ENCODE assay signal across 8 cellular contexts in genomic region chrX:120559799-120560198, GRCh38. TPM values are rescaled to one million over a fixed set of nuclear protein-coding genes. Genes with fewer than 3 reads are reported as not detected.
DNase-seq lines count a peak whose midpoint lies in the region; ATAC-seq and TF ChIP-seq lines count a peak whose summit lies in the region.

No MANE protein-coding gene starts in this region.

- intact Hi-C loops in naive thymus-derived CD4-positive, alpha-beta T cell (cut with micrococcal nuclease): loop anchor here (1.0 to 5.0 kb wide), 7 partner anchors 45 to 307 kb away; partner anchors contain the start of genes ZBTB33 (in 2 of the 2) and MCTS1 (in 1 of the 2)

- no peak for TF ChIP-seq CTCF in GM10248 (IDR thresholded peaks at IDR 0.05; ENCODE audit: control extremely low read depth, extremely low read depth, low read depth, missing control alignments)

- H3K27me3 ChIP-seq in naive thymus-derived CD4-positive, alpha-beta T cell (ENCODE audit: control insufficient read depth in 2 of 2, insufficient read depth in 2 of 2, low read length in 2 of 2): no peaks in the 10 kb centered on the region

- H3K36me3 ChIP-seq in naive thymus-derived CD4-positive, alpha-beta T cell (ENCODE audit: control insufficient read depth in 2 of 3, insufficient read depth in 3 of 3, low read length in 3 of 3): peaks cover 0 to 4% (median 0%) of the 10 kb centered on the region in 3 experiments

- CTCF ChIA-PET in naive thymus-derived CD4-positive, alpha-beta T cell (lab: Charles Lee): no interaction called here
- CTCF ChIA-PET in GM10248 (lab: Yijun Ruan, JAX): no interaction called here

- POLR2A ChIA-PET in naive thymus-derived CD4-positive, alpha-beta T cell (lab: Charles Lee): interaction anchor here (0.8 to 5.5 kb wide), 5 partner anchors 14 to 136 kb away, joined by 4 to 111 read pairs (median 14); partner anchors contain the start of genes C1GALT1C1 and MCTS1
- POLR2A ChIA-PET in GM10248 (lab: Yijun Ruan, JAX): interaction anchor here (0.9 kb wide), 1 partner anchor 74 kb away, joined by 3 read pairs; no protein-coding TSS in a partner anchor

- peak overlapping the region; percentile 87 for H3K4me3 ChIP-seq in naive thymus-derived CD4-positive, alpha-beta T cell (ENCODE audit: low read length)

- H3K4me1 ChIP-seq in naive thymus-derived CD4-positive, alpha-beta T cell (ENCODE audit: control insufficient read depth in 2 of 2, insufficient read depth in 2 of 2, low read length in 2 of 2): peaks cover 0 to 3% of the 10 kb centered on the region in 2 donors

- H3K4me3 Mint-ChIP-seq in naive thymus-derived CD4-positive, alpha-beta T cell: peak overlapping the region; percentile 87 to 99 (median 98)

- H3K4me1 Mint-ChIP-seq in naive thymus-derived CD4-positive, alpha-beta T cell: peaks cover 6 to 38% (median 30%) of the 10 kb centered on the region in 7 donors

- no peaks in the 10 kb centered on the region for H3K27me3 Mint-ChIP-seq in naive thymus-derived CD4-positive, alpha-beta T cell

- DNase-seq in NCI-H524 (lab: John Stamatoyannopoulos, UW): peak; percentile 10 to 67
- no peak for DNase-seq in NCI-H524 treated with DMSO at 0.1 percent for 48 hours (lab: John Stamatoyannopoulos, UW)
- DNase-seq in NCI-H774 (lab: John Stamatoyannopoulos, UW): peak; percentile 11
- peak; percentile 33 for DNase-seq in cerebellar cortex (ENCODE audit: low spot score)
- peak in 1 of 9 donors; percentile 3 for DNase-seq in naive thymus-derived CD4-positive, alpha-beta T cell
- DNase-seq in NCI-H128 (lab: John Stamatoyannopoulos, UW; ENCODE audit: unreplicated experiment): no peak
- no peak for DNase-seq in GM10248 (ENCODE audit: extremely low spot score)
- no peak for DNase-seq in KG1 (lab: John Stamatoyannopoulos, UW)

- peaks cover 0 to 9% (median 0%) of the 10 kb centered on the region in 5 donors for H3K36me3 Mint-ChIP-seq in naive thymus-derived CD4-positive, alpha-beta T cell

- peak overlapping the region; percentile 88 to 100 (median 95) for H3K27ac Mint-ChIP-seq in naive thymus-derived CD4-positive, alpha-beta T cell

- no peaks in the 10 kb centered on the region for H3K9me3 ChIP-seq in naive thymus-derived CD4-positive, alpha-beta T cell (ENCODE audit: control insufficient read depth in 2 of 3, low read length in 3 of 3)

- H3K27ac ChIP-seq in naive thymus-derived CD4-positive, alpha-beta T cell (ENCODE audit: low read depth, low read length): peak overlapping the region; percentile 100

- no peak for ATAC-seq in naive thymus-derived CD4-positive, alpha-beta T cell

- no peaks in the 10 kb centered on the region for H3K9me3 Mint-ChIP-seq in naive thymus-derived CD4-positive, alpha-beta T cell

RNA-seq across cellular contexts. Expression of gene CUL4B, which starts 1.0 kb away (rescaled TPM):
- total RNA-seq in naive thymus-derived CD4-positive, alpha-beta T cell: 10 to 100 TPM; 34.9 to 67.7 (median 43.0) TPM
- 10 to 100 TPM; 22.6 to 28.8 TPM for polyA plus RNA-seq in naive thymus-derived CD4-positive, alpha-beta T cell

RNA-seq across cellular contexts. Expression of gene MCTS1, which starts 44.1 kb away (rescaled TPM):
- 10 to 100 TPM; 17.6 to 55.6 (median 27.3) TPM for total RNA-seq in naive thymus-derived CD4-positive, alpha-beta T cell
- 10 to 100 TPM; 55.8 to 76.3 TPM for polyA plus RNA-seq in naive thymus-derived CD4-positive, alpha-beta T cell

Comparison
In these comparisons a context has a peak if more than half of its experiments do, and no peak if none do; other contexts are left out.
1. DNase-seq: peak in NCI-H524 (2 of 2), NCI-H774 (single experiment) and cerebellar cortex (single experiment); none in NCI-H524 treated with DMSO at 0.1 percent for 48 hours (single experiment), NCI-H128 (single experiment), GM10248 (single experiment) and KG1 (single experiment).